In the genomic region with DNA sequence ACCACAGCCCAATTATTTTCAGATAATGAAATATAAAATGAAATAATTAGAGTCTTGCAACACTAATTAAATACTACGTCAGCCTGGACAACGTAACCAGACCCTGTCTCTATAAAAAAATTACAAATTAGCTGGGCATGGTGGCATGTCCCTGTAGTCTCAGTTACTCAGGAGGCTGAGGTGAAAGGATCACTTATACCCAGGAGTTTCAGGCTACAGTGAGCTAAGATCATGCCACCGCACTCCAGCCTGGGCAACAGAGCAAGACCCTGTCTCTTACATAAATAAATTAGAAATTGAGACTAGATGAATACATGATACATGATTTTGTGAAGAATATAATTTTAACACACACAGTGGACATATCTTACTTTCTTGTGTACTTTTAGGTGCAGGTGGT, we compare ENCODE assay signal across 26 cellular contexts.
"Had no signal": no experiment of that assay in that cellular context is flagged by ENCODE, and none has a peak within 500 bp of the region (broad histone marks: within the 10 kb centered on the region; RNA-seq: fewer than 3 reads in every experiment).

No MANE protein-coding gene starts in this region.

- ATAC-seq: effector memory CD8-positive, alpha-beta T cell; esophagus mucosa; foreskin keratinocyte; gastrocnemius medialis; gastroesophageal sphincter; heart left ventricle; heart right ventricle had no signal

- DNase-seq: cortex of kidney; dermis blood vessel endothelial cell; dorsolateral prefrontal cortex; effector CD4-positive, alpha-beta T cell; effector CD8-positive, alpha-beta T cell; effector memory CD4-positive, alpha-beta T cell; effector memory CD8-positive, alpha-beta T cell; endodermal cell; erythroblast; esophagus squamous epithelium; foreskin fibroblast; foreskin keratinocyte; foreskin melanocyte; gastrocnemius medialis; glutamatergic neuron; head of caudate nucleus; heart left ventricle; heart right ventricle; hippocampal formation had no signal

- H3K27me3 Mint-ChIP-seq: dendritic cell treated with granulocyte-macrophage colony-stimulating factor and Interleukin-4, amounts not matched to agents 40 ng/mL and 50 ng/mL, for 4 days; effector memory CD8-positive, alpha-beta T cell had no signal

- H3K4me3 Mint-ChIP-seq: dendritic cell treated with granulocyte-macrophage colony-stimulating factor and Interleukin-4, amounts not matched to agents 40 ng/mL and 50 ng/mL, for 4 days; effector memory CD8-positive, alpha-beta T cell; endodermal cell had no signal

- H3K4me1 Mint-ChIP-seq: endodermal cell had no signal

- H3K9me3 Mint-ChIP-seq: dendritic cell treated with granulocyte-macrophage colony-stimulating factor and Interleukin-4, amounts not matched to agents 40 ng/mL and 50 ng/mL, for 4 days; effector memory CD8-positive, alpha-beta T cell; endodermal cell had no signal

- H3K27ac ChIP-seq: coronary artery, dorsolateral prefrontal cortex, epithelial cell of prostate, esophagus muscularis mucosa, esophagus squamous epithelium, foreskin keratinocyte, gastrocnemius medialis, gastroesophageal sphincter, heart left ventricle, heart right ventricle, hepatocyte had no signal

- H2AFZ ChIP-seq: hepatocyte had no signal

- H3K4me2 ChIP-seq: hepatocyte had no signal

- H3K4me1 ChIP-seq: foreskin keratinocyte had no signal

- H3K4me3 ChIP-seq: coronary artery, dorsolateral prefrontal cortex, esophagus muscularis mucosa, esophagus squamous epithelium, gastrocnemius medialis, gastroesophageal sphincter, heart left ventricle, heart right ventricle, hepatocyte had no signal

- H3K9me3 ChIP-seq: esophagus muscularis mucosa, esophagus squamous epithelium, gastrocnemius medialis, gastroesophageal sphincter, heart left ventricle, heart right ventricle had no signal

- H3K27ac Mint-ChIP-seq: dendritic cell treated with granulocyte-macrophage colony-stimulating factor and Interleukin-4, amounts not matched to agents 40 ng/mL and 50 ng/mL, for 4 days; effector memory CD8-positive, alpha-beta T cell; endodermal cell had no signal

- H3K27me3 ChIP-seq: dorsolateral prefrontal cortex, esophagus muscularis mucosa, esophagus squamous epithelium, foreskin keratinocyte, gastrocnemius medialis, gastroesophageal sphincter, heart left ventricle, heart right ventricle, hepatocyte had no signal
